In the genomic region with DNA sequence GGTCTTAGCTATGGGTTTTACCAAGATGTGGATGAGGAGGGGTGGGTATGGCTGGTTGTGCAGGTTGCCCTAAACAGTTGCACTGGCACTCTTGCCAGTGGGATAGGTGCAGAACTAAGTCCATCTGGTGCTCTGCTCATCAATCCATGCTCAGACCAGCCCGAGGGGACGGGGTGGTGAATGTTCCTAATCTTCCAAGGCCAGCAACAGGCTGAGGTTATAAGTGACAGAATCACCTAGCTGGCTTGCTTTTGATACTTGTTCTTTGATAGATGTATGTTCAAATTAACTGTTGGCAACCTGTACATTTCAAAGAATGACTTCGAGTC, we compare ENCODE assay signal across 21 cellular contexts. TPM values are rescaled to one million over a fixed set of nuclear protein-coding genes. Genes with fewer than 3 reads are reported as not detected.
DNase-seq lines count a peak whose midpoint lies in the region; ATAC-seq and TF ChIP-seq lines count a peak whose summit lies in the region.
"Had no signal": no experiment of that assay in that cellular context is flagged by ENCODE, and none has a peak within 500 bp of the region (broad histone marks: within the 10 kb centered on the region; RNA-seq: fewer than 3 reads in every experiment).

No MANE protein-coding gene starts in this region.

- peaks cover 4% of the 10 kb centered on the region for H3K27me3 Mint-ChIP-seq in activated naive CD4-positive, alpha-beta T cell treated with anti-CD3 and anti-CD28 coated beads, Interleukin-2, amount 10 ng/mL, durations not matched to agents 7 days and 5 days
- H3K27me3 Mint-ChIP-seq in activated naive CD4-positive, alpha-beta T cell treated with anti-CD3 and anti-CD28 coated beads for 36 hours (ENCODE audit: low read depth), result peaks cover 17% of the 10 kb centered on the region
- no peaks in the 10 kb centered on the region for H3K27me3 Mint-ChIP-seq in central memory CD8-positive, alpha-beta T cell
- no peaks in the 10 kb centered on the region for H3K27me3 Mint-ChIP-seq in stimulated activated naive CD8-positive, alpha-beta T cell treated with anti-CD3 and anti-CD28 coated beads, Interleukin-15, amount 100 ng/mL, for 72 hours

- H3K4me3 Mint-ChIP-seq in activated naive CD4-positive, alpha-beta T cell treated with anti-CD3 and anti-CD28 coated beads, Interleukin-2, amount 10 ng/mL, durations not matched to agents 7 days and 5 days, result no peak overlapping the region
- H3K4me3 Mint-ChIP-seq in activated naive CD4-positive, alpha-beta T cell treated with anti-CD3 and anti-CD28 coated beads for 36 hours, result no peak overlapping the region
- H3K4me3 Mint-ChIP-seq in central memory CD8-positive, alpha-beta T cell, result peak overlapping the region; percentile 62
- peak overlapping the region; percentile 28 to 62 for H3K4me3 Mint-ChIP-seq in stimulated activated naive CD8-positive, alpha-beta T cell treated with anti-CD3 and anti-CD28 coated beads, Interleukin-15, amount 100 ng/mL, for 72 hours
- H3K4me3 Mint-ChIP-seq: endodermal cell, mesothelial cell of epicardium had no signal

- no peaks in the 10 kb centered on the region for H3K79me2 ChIP-seq in PC-3 (ENCODE audit: low read length)

- no peaks in the 10 kb centered on the region for H3K9me2 ChIP-seq in PC-3 (replicated peaks; ENCODE audit: low read length)

- TF ChIP-seq CTCF in NB4 (IDR thresholded peaks at IDR 0.05; ENCODE audit: low read depth, low read length) (no peak), PC-3 (conservative IDR thresholded peaks at IDR 0.05; ENCODE audit: low read depth, low read length) (no peak)

- H3F3A ChIP-seq in PC-3 (ENCODE audit: low read length, unreplicated experiment), result no peaks in the 10 kb centered on the region

- intact Hi-C loops in activated naive CD4-positive, alpha-beta T cell treated with anti-CD3 and anti-CD28 coated beads for 36 hours (cut with micrococcal nuclease), result loop anchor here (1.0 kb wide), 1 partner anchor 70 kb away; a partner anchor contains a TSS
- intact Hi-C loops in PC-3 (cut with micrococcal nuclease), result no loop called here

- H3K4me2 ChIP-seq in PC-3 (ENCODE audit: low read length), result no peak overlapping the region

- no peak overlapping the region for H2AFZ ChIP-seq in PC-3 (ENCODE audit: low read length)

- no TSS peak for BruUV-seq in PC-3 (replicated peaks; lab: Mats Ljungman, UMichigan)

- H3K4me3 ChIP-seq in NB4 (ENCODE audit: low read depth, low read length), result no peak overlapping the region
- H3K4me3 ChIP-seq in PC-3 (ENCODE audit: low read length), result no peak overlapping the region
- H3K4me3 ChIP-seq: stomach, vagina had no signal

- peaks cover 10% of the 10 kb centered on the region; the same call in 1 of the 2 replicates for H3K4me1 ChIP-seq in PC-3 (ENCODE audit: insufficient read depth, low read length)
- H3K4me1 ChIP-seq: vagina had no signal

- H3K9me3 Mint-ChIP-seq in activated naive CD4-positive, alpha-beta T cell treated with anti-CD3 and anti-CD28 coated beads, Interleukin-2, amount 10 ng/mL, durations not matched to agents 7 days and 5 days, result peaks cover 2% of the 10 kb centered on the region
- H3K9me3 Mint-ChIP-seq in activated naive CD4-positive, alpha-beta T cell treated with anti-CD3 and anti-CD28 coated beads for 36 hours, result no peaks in the 10 kb centered on the region
- H3K9me3 Mint-ChIP-seq in central memory CD8-positive, alpha-beta T cell, result no peaks in the 10 kb centered on the region
- no peaks in the 10 kb centered on the region for H3K9me3 Mint-ChIP-seq in stimulated activated naive CD8-positive, alpha-beta T cell treated with anti-CD3 and anti-CD28 coated beads, Interleukin-15, amount 100 ng/mL, for 72 hours
- H3K9me3 Mint-ChIP-seq: endodermal cell, mesothelial cell of epicardium had no signal

- peaks cover 80% of the 10 kb centered on the region for H3K4me1 Mint-ChIP-seq in activated naive CD4-positive, alpha-beta T cell treated with anti-CD3 and anti-CD28 coated beads, Interleukin-2, amount 10 ng/mL, durations not matched to agents 7 days and 5 days
- peaks cover 56% of the 10 kb centered on the region for H3K4me1 Mint-ChIP-seq in activated naive CD4-positive, alpha-beta T cell treated with anti-CD3 and anti-CD28 coated beads for 36 hours (ENCODE audit: low read depth)
- H3K4me1 Mint-ChIP-seq in central memory CD8-positive, alpha-beta T cell, result peaks cover 71% of the 10 kb centered on the region
- peaks cover 73% of the 10 kb centered on the region for H3K4me1 Mint-ChIP-seq in stimulated activated naive CD8-positive, alpha-beta T cell treated with anti-CD3 and anti-CD28 coated beads, Interleukin-15, amount 100 ng/mL, for 72 hours
- H3K4me1 Mint-ChIP-seq: endodermal cell, mesothelial cell of epicardium had no signal

- peaks cover 24% of the 10 kb centered on the region for H3K36me3 Mint-ChIP-seq in activated naive CD4-positive, alpha-beta T cell treated with anti-CD3 and anti-CD28 coated beads, Interleukin-2, amount 10 ng/mL, durations not matched to agents 7 days and 5 days
- H3K36me3 Mint-ChIP-seq in activated naive CD4-positive, alpha-beta T cell treated with anti-CD3 and anti-CD28 coated beads for 36 hours (ENCODE audit: low read depth), result no peaks in the 10 kb centered on the region
- peaks cover 4% of the 10 kb centered on the region for H3K36me3 Mint-ChIP-seq in central memory CD8-positive, alpha-beta T cell (ENCODE audit: insufficient read depth)
- H3K36me3 Mint-ChIP-seq: mesothelial cell of epicardium had no signal

- H3K27ac Mint-ChIP-seq in activated naive CD4-positive, alpha-beta T cell treated with anti-CD3 and anti-CD28 coated beads, Interleukin-2, amount 10 ng/mL, durations not matched to agents 7 days and 5 days, result peak overlapping the region; percentile 92
- H3K27ac Mint-ChIP-seq in activated naive CD4-positive, alpha-beta T cell treated with anti-CD3 and anti-CD28 coated beads for 36 hours, result no peak overlapping the region
- peak overlapping the region; percentile 94 for H3K27ac Mint-ChIP-seq in central memory CD8-positive, alpha-beta T cell (ENCODE audit: low read depth)
- no peak overlapping the region for H3K27ac Mint-ChIP-seq in stimulated activated naive CD8-positive, alpha-beta T cell treated with anti-CD3 and anti-CD28 coated beads, Interleukin-15, amount 100 ng/mL, for 72 hours
- H3K27ac Mint-ChIP-seq: endodermal cell, mesothelial cell of epicardium had no signal

- CTCF ChIA-PET in activated naive CD4-positive, alpha-beta T cell treated with anti-CD3 and anti-CD28 coated beads, Interleukin-2, amount 10 ng/mL, durations not matched to agents 7 days and 5 days (lab: Charles Lee), result interaction anchor here (0.9 to 3.2 kb wide), 8 partner anchors 21 to 92 kb away, joined by 3 to 36 read pairs (median 6); a partner anchor contains a TSS
- CTCF ChIA-PET in activated naive CD4-positive, alpha-beta T cell treated with anti-CD3 and anti-CD28 coated beads for 36 hours (lab: Charles Lee), result interaction anchor here (0.6 to 3.4 kb wide), 10 partner anchors 12 to 220 kb away, joined by 3 to 16 read pairs (median 4); a partner anchor contains a TSS
- CTCF ChIA-PET in PC-3 (lab: Charles Lee), result no interaction called here

- no peak overlapping the region for H3K27ac ChIP-seq in PC-3 (ENCODE audit: low read length)
- H3K27ac ChIP-seq: vagina had no signal

- no peaks in the 10 kb centered on the region for H3K9me3 ChIP-seq in PC-3 (ENCODE audit: low read length)
- H3K9me3 ChIP-seq: stomach, vagina had no signal

- no peaks in the 10 kb centered on the region for H3K27me3 ChIP-seq in PC-3 (ENCODE audit: low read length)
- H3K27me3 ChIP-seq: stomach, vagina had no signal

- TF ChIP-seq POLR2A in NB4 (IDR thresholded peaks at IDR 0.05; ENCODE audit: extremely low read depth, insufficient read length), result no peak

- no peak overlapping the region for H3K9ac ChIP-seq in PC-3 (ENCODE audit: low read length)

- ATAC-seq in central memory CD8-positive, alpha-beta T cell (replicated peaks; ENCODE audit: extremely low read depth, poor library complexity, severe bottlenecking), result peak; percentile 8
- ATAC-seq in stimulated activated naive CD8-positive, alpha-beta T cell treated with anti-CD3 and anti-CD28 coated beads, Interleukin-15, amount 100 ng/mL, for 72 hours, result no peak
- no peak for ATAC-seq in PC-3

- DNase-seq in activated naive CD4-positive, alpha-beta T cell treated with anti-CD3 and anti-CD28 coated beads, Interleukin-2, amount 10 ng/mL, durations not matched to agents 7 days and 5 days, result no peak
- DNase-seq in activated naive CD4-positive, alpha-beta T cell treated with anti-CD3 and anti-CD28 coated beads for 36 hours, result no peak
- DNase-seq in NB4 (ENCODE audit: low read depth), result peak; percentile 90
- DNase-seq in central memory CD8-positive, alpha-beta T cell (ENCODE audit: low spot score in 2 of 2), result no peak
- no peak for DNase-seq in stimulated activated naive CD8-positive, alpha-beta T cell treated with anti-CD3 and anti-CD28 coated beads, Interleukin-15, amount 100 ng/mL, for 72 hours
- DNase-seq in NCI-H1436 (lab: John Stamatoyannopoulos, UW), result no peak
- DNase-seq in midbrain (lab: John Stamatoyannopoulos, UW), result no peak
- DNase-seq in PC-3, result no peak
- DNase-seq: activated CD4-positive, alpha-beta T cell treated with anti-CD3 and anti-CD28 coated beads for 4 hours; activated T-cell treated with anti-CD3 and anti-CD28 coated beads, Interleukin-2, amount 50 U/mL, for 48 hours; central memory CD4-positive, alpha-beta T cell; endodermal cell; kidney; NCI-H187; NCI-H446 treated with DMSO at 0.1 percent for 48 hours; retina; SHP77 treated with DMSO at 0.1 percent for 48 hours; stomach had no signal

- POLR2A ChIA-PET in PC-3 (lab: Charles Lee; ENCODE audit: unreplicated experiment), result no interaction called here

- H3K36me3 ChIP-seq in PC-3 (ENCODE audit: low read depth, low read length), result no peaks in the 10 kb centered on the region
- H3K36me3 ChIP-seq: stomach, vagina had no signal

- no peaks in the 10 kb centered on the region for H4K20me1 ChIP-seq in PC-3 (ENCODE audit: low read length)

RNA-seq across cellular contexts. Expression of a gene that starts 53.5 kb away (rescaled TPM):
- not detected for total RNA-seq in activated naive CD4-positive, alpha-beta T cell treated with anti-CD3 and anti-CD28 coated beads for 36 hours
- total RNA-seq in PC-3 (2014; rRNA removed), result not detected in 2 replicates
- total RNA-seq: endodermal cell, MCF 10A, mesothelial cell of epicardium had no signal

RNA-seq across cellular contexts. Expression of a gene that starts 58.2 kb away (rescaled TPM):
- total RNA-seq in activated naive CD4-positive, alpha-beta T cell treated with anti-CD3 and anti-CD28 coated beads for 36 hours, result not detected
- 0.22 TPM in 1 of 2 replicates, not detected in the other for total RNA-seq in PC-3 (2014; rRNA removed)
- total RNA-seq: endodermal cell, kidney, MCF 10A, mesothelial cell of epicardium, vagina had no signal

Comparison
In these comparisons a context has a peak if more than half of its experiments do, and no peak if none do; other contexts are left out.
1. H3K27ac Mint-ChIP-seq: peak in activated naive CD4-positive, alpha-beta T cell treated with anti-CD3 and anti-CD28 coated beads, Interleukin-2, amount 10 ng/mL, durations not matched to agents 7 days and 5 days (single experiment) and central memory CD8-positive, alpha-beta T cell (single experiment); none in activated naive CD4-positive, alpha-beta T cell treated with anti-CD3 and anti-CD28 coated beads for 36 hours (single experiment) and stimulated activated naive CD8-positive, alpha-beta T cell treated with anti-CD3 and anti-CD28 coated beads, Interleukin-15, amount 100 ng/mL, for 72 hours (0 of 2).
2. H3K4me3 Mint-ChIP-seq: peak in central memory CD8-positive, alpha-beta T cell (single experiment) and stimulated activated naive CD8-positive, alpha-beta T cell treated with anti-CD3 and anti-CD28 coated beads, Interleukin-15, amount 100 ng/mL, for 72 hours (2 of 2); none in activated naive CD4-positive, alpha-beta T cell treated with anti-CD3 and anti-CD28 coated beads, Interleukin-2, amount 10 ng/mL, durations not matched to agents 7 days and 5 days (single experiment) and activated naive CD4-positive, alpha-beta T cell treated with anti-CD3 and anti-CD28 coated beads for 36 hours (single experiment).